ENCODE assay signal across 12 cellular contexts in genomic region chr11:10688401-10688800, GRCh38. TPM values are rescaled to one million over a fixed set of nuclear protein-coding genes. Genes with fewer than 3 reads are reported as not detected.
DNase-seq lines count a peak whose midpoint lies in the region; ATAC-seq and TF ChIP-seq lines count a peak whose summit lies in the region.
"Had no signal": no experiment of that assay in that cellular context is flagged by ENCODE, and none has a peak within 500 bp of the region (broad histone marks: within the 10 kb centered on the region; RNA-seq: fewer than 3 reads in every experiment).

No MANE protein-coding gene starts in this region.

- peaks cover 4% of the 10 kb centered on the region for H3K27me3 Mint-ChIP-seq in CD4-positive, alpha-beta T cell

- H2BK12ac ChIP-seq in trophoblast cell (ENCODE audit: low read length) = no peak overlapping the region

- H3K79me2 ChIP-seq in Loucy (ENCODE audit: insufficient read depth, low read length) (no peaks in the 10 kb centered on the region), trophoblast cell (ENCODE audit: control insufficient read depth, insufficient read depth, low read length, poor library complexity) (no peaks in the 10 kb centered on the region)

- H3K4me1 ChIP-seq in Loucy (ENCODE audit: insufficient read depth, low read length, poor library complexity, severe bottlenecking) (peaks cover 28% of the 10 kb centered on the region), trophoblast cell (ENCODE audit: control insufficient read depth in 1 of 2, insufficient read depth in 2 of 2, low read length in 2 of 2) (peaks cover 0 to 1% of the 10 kb centered on the region in 2 experiments)
- H3K4me1 ChIP-seq: Peyer's patch had no signal

- no peaks in the 10 kb centered on the region for H3K36me3 Mint-ChIP-seq in CD4-positive, alpha-beta T cell (ENCODE audit: low read depth)
- H3K36me3 Mint-ChIP-seq: activated naive CD8-positive, alpha-beta T cell treated with anti-CD3 and anti-CD28 coated beads, Interleukin-2, amount 10 ng/mL, durations not matched to agents 7 days and 5 days had no signal

- CTCF ChIA-PET in CD4-positive, alpha-beta T cell (lab: Charles Lee) = no interaction called here

- H3K9me2 ChIP-seq in Loucy (replicated peaks; ENCODE audit: low read depth, low read length) = no peaks in the 10 kb centered on the region

- H4K20me1 ChIP-seq in Loucy (ENCODE audit: insufficient read depth, low read length, poor library complexity, severe bottlenecking) = no peaks in the 10 kb centered on the region

- H3K4me2 ChIP-seq in Loucy (ENCODE audit: low read depth, low read length, poor library complexity, severe bottlenecking) (no peak overlapping the region), trophoblast cell (ENCODE audit: low read length) (no peak overlapping the region)

- TF ChIP-seq CTCF in Loucy (conservative IDR thresholded peaks at IDR 0.05; ENCODE audit: low read length) = peak; percentile 57
- peak; percentile 43 for TF ChIP-seq CTCF in choroid plexus epithelial cell (conservative IDR thresholded peaks at IDR 0.05; ENCODE audit: low read depth, low read length)
- no peak for TF ChIP-seq CTCF in CD4-positive, alpha-beta T cell (IDR thresholded peaks at IDR 0.05)

- H3K9ac ChIP-seq in Loucy (ENCODE audit: low read depth, low read length, poor library complexity, severe bottlenecking) = no peak overlapping the region
- H3K9ac ChIP-seq in trophoblast cell (ENCODE audit: low read length) = no peak overlapping the region

- DNase-seq in ELR (ENCODE audit: low read depth) = peak; percentile 61
- DNase-seq in choroid plexus epithelial cell (ENCODE audit: low read depth) = no peak
- peak; percentile 67 to 85 for DNase-seq in trophoblast cell
- DNase-seq in CD4-positive, alpha-beta T cell = no peak
- no peak for DNase-seq in NCI-H187 treated with DMSO at 0.1 percent for 48 hours (lab: John Stamatoyannopoulos, UW)
- DNase-seq in SK-N-DZ (ENCODE audit: low spot score) = no peak
- DNase-seq: activated CD4-positive, alpha-beta T cell treated with anti-CD3 and anti-CD28 coated beads for 1 hour; activated naive CD8-positive, alpha-beta T cell treated with anti-CD3 and anti-CD28 coated beads, Interleukin-2, amount 10 ng/mL, durations not matched to agents 7 days and 5 days; NCI-H1436; Peyer's patch had no signal

- H2BK5ac ChIP-seq in trophoblast cell (ENCODE audit: low read depth, low read length, poor library complexity) = no peak overlapping the region

- intact Hi-C loops in CD4-positive, alpha-beta T cell (cut with DNase I, micrococcal nuclease) = no loop called here

- POLR2A ChIA-PET in CD4-positive, alpha-beta T cell (lab: Charles Lee) = no interaction called here

- no peak overlapping the region for H4K8ac ChIP-seq in trophoblast cell (ENCODE audit: low read depth, low read length)

- H3K4me3 ChIP-seq in Loucy (ENCODE audit: low read length, poor library complexity, severe bottlenecking) (no peak overlapping the region), choroid plexus epithelial cell (ENCODE audit: low read depth, low read length) (no peak overlapping the region), trophoblast cell (ENCODE audit: low read depth, low read length) (no peak overlapping the region)
- H3K4me3 ChIP-seq: Peyer's patch had no signal

- H4K12ac ChIP-seq in trophoblast cell (ENCODE audit: low read depth, low read length) = no peak overlapping the region

- no peak overlapping the region for H3K4me3 Mint-ChIP-seq in CD4-positive, alpha-beta T cell
- H3K4me3 Mint-ChIP-seq: activated naive CD8-positive, alpha-beta T cell treated with anti-CD3 and anti-CD28 coated beads, Interleukin-2, amount 10 ng/mL, durations not matched to agents 7 days and 5 days had no signal

- no peak overlapping the region for H3K27ac ChIP-seq in trophoblast cell (ENCODE audit: low read depth, low read length)
- no peak overlapping the region for H3K27ac ChIP-seq in CD4-positive, alpha-beta T cell (ENCODE audit: low read depth, low read length)
- H3K27ac ChIP-seq: Peyer's patch had no signal

- no CpG with 5 or more reads among the region's 2 CpGs for WGBS in trophoblast cell (ENCODE audit: extremely low coverage, insufficient coverage, insufficient read length)

- no peaks in the 10 kb centered on the region for H3K4me1 Mint-ChIP-seq in CD4-positive, alpha-beta T cell (ENCODE audit: low read depth)

- H2AFZ ChIP-seq in Loucy (ENCODE audit: low read length) (no peak overlapping the region), trophoblast cell (ENCODE audit: insufficient read depth, low read length, poor library complexity) (no peak overlapping the region)

- no peak overlapping the region for H3K18ac ChIP-seq in trophoblast cell (ENCODE audit: low read length)

- H3K9me3 Mint-ChIP-seq in CD4-positive, alpha-beta T cell = no peaks in the 10 kb centered on the region
- H3K9me3 Mint-ChIP-seq: activated naive CD8-positive, alpha-beta T cell treated with anti-CD3 and anti-CD28 coated beads, Interleukin-2, amount 10 ng/mL, durations not matched to agents 7 days and 5 days had no signal

- H3K4ac ChIP-seq in trophoblast cell (ENCODE audit: low read depth, low read length) = no peak overlapping the region

- H2BK120ac ChIP-seq in trophoblast cell (ENCODE audit: insufficient read depth, low read length, poor library complexity) = no peak overlapping the region

- H3K36me3 ChIP-seq in Loucy (ENCODE audit: insufficient read depth, low read length) (no peaks in the 10 kb centered on the region), trophoblast cell (ENCODE audit: control insufficient read depth in 1 of 2, insufficient read depth in 2 of 2, low read length in 2 of 2) (no peaks in the 10 kb centered on the region)
- H3K36me3 ChIP-seq: Peyer's patch had no signal

- H3K9me3 ChIP-seq in Loucy (ENCODE audit: insufficient read depth, low read depth, low read length) (no peaks in the 10 kb centered on the region), trophoblast cell (ENCODE audit: insufficient read depth, low read depth, low read length) (no peaks in the 10 kb centered on the region)
- H3K9me3 ChIP-seq in CD4-positive, alpha-beta T cell (ENCODE audit: control insufficient read depth, low read length) = no peaks in the 10 kb centered on the region
- H3K9me3 ChIP-seq: Peyer's patch had no signal

- H3K79me1 ChIP-seq in trophoblast cell (ENCODE audit: low read length) = no peaks in the 10 kb centered on the region

- H4K91ac ChIP-seq in trophoblast cell (ENCODE audit: low read depth, low read length) = no peak overlapping the region

- no peaks in the 10 kb centered on the region for H3F3A ChIP-seq in Loucy (ENCODE audit: low read depth)

- no peak overlapping the region for H3K27ac Mint-ChIP-seq in CD4-positive, alpha-beta T cell
- H3K27ac Mint-ChIP-seq: activated naive CD8-positive, alpha-beta T cell treated with anti-CD3 and anti-CD28 coated beads, Interleukin-2, amount 10 ng/mL, durations not matched to agents 7 days and 5 days had no signal

- H3K14ac ChIP-seq in trophoblast cell (ENCODE audit: low read length) = no peak overlapping the region

- no peak overlapping the region for H3K23ac ChIP-seq in trophoblast cell (ENCODE audit: low read length)

- ATAC-seq in CD4-positive, alpha-beta T cell (ENCODE audit: poor library complexity) = no peak
- ATAC-seq in GM19452 (IDR thresholded peaks at IDR 0.05; ENCODE audit: unreplicated experiment) = no peak

- H3K27me3 ChIP-seq in Loucy (ENCODE audit: insufficient read depth, low read length, poor library complexity, severe bottlenecking) (no peaks in the 10 kb centered on the region), trophoblast cell (ENCODE audit: insufficient read depth, low read length) (no peaks in the 10 kb centered on the region)
- no peaks in the 10 kb centered on the region for H3K27me3 ChIP-seq in CD4-positive, alpha-beta T cell (ENCODE audit: control insufficient read depth, insufficient read depth, low read length)
- H3K27me3 ChIP-seq: Peyer's patch had no signal

- no peak overlapping the region for H2AK5ac ChIP-seq in trophoblast cell (ENCODE audit: low read length)

RNA-seq across cellular contexts. Expression of gene IRAG1, which starts 5.2 kb away (rescaled TPM):
- 1.5 and 1.9 TPM in 2 replicates for polyA plus RNA-seq in trophoblast cell (2013)
- total RNA-seq in CD4-positive, alpha-beta T cell = not detected
- polyA plus RNA-seq in SK-N-DZ (2014; cell fraction: cytosol; rRNA removed) = 2.8 and 3.1 TPM in 2 replicates
- 8.2 and 9.2 TPM in 2 replicates for polyA plus RNA-seq in SK-N-DZ (2014; cell fraction: nucleus; rRNA removed)
- total RNA-seq: activated naive CD8-positive, alpha-beta T cell treated with anti-CD3 and anti-CD28 coated beads, Interleukin-2, amount 10 ng/mL, durations not matched to agents 7 days and 5 days had no signal

Comparison
In these comparisons a context has a peak if more than half of its experiments do, and no peak if none do; other contexts are left out.
1. DNase-seq: peak in ELR (single experiment) and trophoblast cell (2 of 2); none in choroid plexus epithelial cell (single experiment), CD4-positive, alpha-beta T cell (0 of 10), NCI-H187 treated with DMSO at 0.1 percent for 48 hours (single experiment) and SK-N-DZ (single experiment).